ENCODE assay signal across 7 cellular contexts in genomic region chr1:65526049-65526556, GRCh38.
A peak's percentile ranks its signal among the peaks of the same experiment; 100 is the strongest.
DNase-seq lines count a peak whose midpoint lies in the region; ATAC-seq and TF ChIP-seq lines count a peak whose summit lies in the region.

No MANE protein-coding gene starts in this region.

- no peak overlapping the region for H3K9ac ChIP-seq in HUES6 (ENCODE audit: low read length)
- no peak overlapping the region for H3K9ac ChIP-seq in colonic mucosa (ENCODE audit: low read depth in 2 of 2, low read length in 2 of 2)
- H3K9ac ChIP-seq in stomach smooth muscle (ENCODE audit: low read length in 2 of 2), result no peak overlapping the region

- no peaks in the 10 kb centered on the region for H3K9me3 Mint-ChIP-seq in T-helper 2 cell treated with Interferon-gamma antibody and Interleukin-4, amounts not matched to agents 5 μg/mL and 100 μg/mL, for 36 hours

- H3K27ac Mint-ChIP-seq in T-helper 2 cell treated with Interferon-gamma antibody and Interleukin-4, amounts not matched to agents 5 μg/mL and 100 μg/mL, for 36 hours, result no peak overlapping the region

- H3K4me1 Mint-ChIP-seq in T-helper 2 cell treated with Interferon-gamma antibody and Interleukin-4, amounts not matched to agents 5 μg/mL and 100 μg/mL, for 36 hours (ENCODE audit: low read depth), result peaks cover 2% of the 10 kb centered on the region

- H3K4me3 Mint-ChIP-seq in T-helper 2 cell treated with Interferon-gamma antibody and Interleukin-4, amounts not matched to agents 5 μg/mL and 100 μg/mL, for 36 hours, result no peak overlapping the region

- peaks cover 51% of the 10 kb centered on the region for H3K27me3 ChIP-seq in HUES6 (ENCODE audit: control insufficient read depth, insufficient read depth, low read length)
- peaks cover 26% of the 10 kb centered on the region for H3K27me3 ChIP-seq in colonic mucosa
- H3K27me3 ChIP-seq in lower lobe of right lung (ENCODE audit: low read depth), result peaks cover 25% of the 10 kb centered on the region
- H3K27me3 ChIP-seq in stomach smooth muscle (ENCODE audit: control insufficient read depth in 1 of 2, insufficient read depth in 2 of 2, low read length in 2 of 2), result peaks cover 16 to 19% of the 10 kb centered on the region in 2 donors

- H3K4me3 ChIP-seq in HUES6 (ENCODE audit: low read depth, low read length), result peak overlapping the region; percentile 77
- H3K4me3 ChIP-seq in colonic mucosa, result peak overlapping the region; percentile 22
- H3K4me3 ChIP-seq in lower lobe of right lung, result peak overlapping the region; percentile 59
- H3K4me3 ChIP-seq in stomach smooth muscle (ENCODE audit: low read length in 2 of 2), result peak overlapping the region; percentile 15 to 68

- H3K9me3 ChIP-seq in HUES6 (ENCODE audit: control insufficient read depth, insufficient read depth, low read depth, low read length) (no peaks in the 10 kb centered on the region), colonic mucosa (no peaks in the 10 kb centered on the region), lower lobe of right lung (no peaks in the 10 kb centered on the region), stomach smooth muscle (ENCODE audit: control insufficient read depth in 2 of 2, low read length in 2 of 2) (no peaks in the 10 kb centered on the region)

- no peak for DNase-seq in colonic mucosa
- no peak for DNase-seq in lower lobe of right lung
- DNase-seq in SIG-M5 (lab: John Stamatoyannopoulos, UW), result no peak
- DNase-seq in T-helper 2 cell treated with Interferon-gamma antibody and Interleukin-4, amounts not matched to agents 5 μg/mL and 100 μg/mL, for 36 hours (ENCODE audit: low spot score), result no peak
- DNase-seq in NCI-H146 treated with DMSO at 0.1 percent for 48 hours (lab: John Stamatoyannopoulos, UW; ENCODE audit: unreplicated experiment), result no peak

- H3K27me3 Mint-ChIP-seq in T-helper 2 cell treated with Interferon-gamma antibody and Interleukin-4, amounts not matched to agents 5 μg/mL and 100 μg/mL, for 36 hours (ENCODE audit: low read depth), result peaks cover 41% of the 10 kb centered on the region

- no peaks in the 10 kb centered on the region for H3K36me3 Mint-ChIP-seq in T-helper 2 cell treated with Interferon-gamma antibody and Interleukin-4, amounts not matched to agents 5 μg/mL and 100 μg/mL, for 36 hours (ENCODE audit: low read depth)

- H3K4me1 ChIP-seq in HUES6 (ENCODE audit: control insufficient read depth, insufficient read depth, low read length) (no peaks in the 10 kb centered on the region), colonic mucosa (no peaks in the 10 kb centered on the region), lower lobe of right lung (no peaks in the 10 kb centered on the region), stomach smooth muscle (ENCODE audit: control insufficient read depth, insufficient read depth, low read length) (peaks cover 7% of the 10 kb centered on the region)

- intact Hi-C loops in colonic mucosa (cut with DNase I), result no loop called here
- intact Hi-C loops in lower lobe of right lung (cut with DNase I), result no loop called here

- ATAC-seq in lower lobe of right lung, result no peak

- no peaks in the 10 kb centered on the region for H3K36me3 ChIP-seq in HUES6 (ENCODE audit: control insufficient read depth, insufficient read depth, low read length)
- H3K36me3 ChIP-seq in colonic mucosa, result no peaks in the 10 kb centered on the region
- H3K36me3 ChIP-seq in lower lobe of right lung, result no peaks in the 10 kb centered on the region
- no peaks in the 10 kb centered on the region for H3K36me3 ChIP-seq in stomach smooth muscle (ENCODE audit: control insufficient read depth in 2 of 2, insufficient read depth in 2 of 2, low read length in 2 of 2)

- TF ChIP-seq CTCF in colonic mucosa (IDR thresholded peaks at IDR 0.05), result no peak
- no peak for TF ChIP-seq CTCF in lower lobe of right lung (IDR thresholded peaks at IDR 0.05)

- H3K27ac ChIP-seq in HUES6 (ENCODE audit: low read depth, low read length), result no peak overlapping the region
- H3K27ac ChIP-seq in colonic mucosa, result no peak overlapping the region
- peak overlapping the region; percentile 73 for H3K27ac ChIP-seq in lower lobe of right lung
- no peak overlapping the region for H3K27ac ChIP-seq in stomach smooth muscle (ENCODE audit: low read length)

Comparison
In these comparisons a context has a peak if more than half of its experiments do, and no peak if none do; other contexts are left out.
1. H3K4me3 ChIP-seq: peak in every context shown above with its lines; median percentile 77 in HUES6; 59 in lower lobe of right lung; 42 in stomach smooth muscle; 22 in colonic mucosa.